Comparison of ENCODE assay signal across 8 cellular contexts in genomic region chr9:93574900-93575705, GRCh38. TPM values are rescaled to one million over a fixed set of nuclear protein-coding genes. Genes with fewer than 3 reads are reported as not detected.
DNase-seq lines count a peak whose midpoint lies in the region; FAIRE-seq and TF ChIP-seq lines count a peak whose summit lies in the region.

No MANE protein-coding gene starts in this region.

- dilution Hi-C loops in endothelial cell of umbilical vein (cut with MboI; ENCODE audit: extremely low pct_ligation_motif_present, low sequenced_read_pairs), result no loop called here

- no peak for TF ChIP-seq POLR2A in endothelial cell of umbilical vein (IDR thresholded peaks at IDR 0.05; ENCODE audit: low read depth, low read length)

- H3K27me3 ChIP-seq in OCI-LY3 (ENCODE audit: low read depth, low read length) (no peaks in the 10 kb centered on the region), endothelial cell of umbilical vein (ENCODE audit: control insufficient read depth in 2 of 2, insufficient read depth in 2 of 2, low read length in 2 of 2) (no peaks in the 10 kb centered on the region)

- H3K36me3 Mint-ChIP-seq in CD14-positive monocyte, result peaks cover 5 to 15% of the 10 kb centered on the region in 2 donors
- H3K36me3 Mint-ChIP-seq in nephron progenitor cell (ENCODE audit: low read depth), result peaks cover 14% of the 10 kb centered on the region

- H3K9me1 ChIP-seq in endothelial cell of umbilical vein (replicated peaks; ENCODE audit: control insufficient read depth, extremely low read depth, insufficient read depth, low read length), result no peaks in the 10 kb centered on the region

- no peak for TF ChIP-seq CTCF in CD14-positive monocyte (IDR thresholded peaks at IDR 0.05)
- TF ChIP-seq CTCF in OCI-LY3 (IDR thresholded peaks at IDR 0.05; ENCODE audit: low read depth, low read length), result no peak
- no peak for TF ChIP-seq CTCF in endothelial cell of umbilical vein (IDR thresholded peaks at IDR 0.05; ENCODE audit: extremely low read depth in 1 of 2, insufficient read depth in 1 of 2, low read depth in 1 of 2, low read length in 2 of 2)
- no peak for TF ChIP-seq CTCF in nephron progenitor cell (IDR thresholded peaks at IDR 0.05)

- H3K36me3 ChIP-seq in OCI-LY3 (replicated peaks; ENCODE audit: low read depth, low read length) (peaks cover 12% of the 10 kb centered on the region), endothelial cell of umbilical vein (ENCODE audit: control insufficient read depth in 2 of 2, extremely low read depth in 1 of 2, insufficient read depth in 2 of 2, low read length in 2 of 2) (no peaks in the 10 kb centered on the region)

- H3K4me3 Mint-ChIP-seq in CD14-positive monocyte, result peak overlapping the region; percentile 94 to 97
- H3K4me3 Mint-ChIP-seq in nephron progenitor cell, result peak overlapping the region; percentile 91

- peaks cover 40% of the 10 kb centered on the region for H3K79me2 ChIP-seq in OCI-LY3 (ENCODE audit: low read length)
- H3K79me2 ChIP-seq in endothelial cell of umbilical vein (ENCODE audit: control insufficient read depth, insufficient read depth, low read length), result peaks cover 15% of the 10 kb centered on the region

- H3K9me3 Mint-ChIP-seq in CD14-positive monocyte, result peaks cover 2 to 9% (median 7%) of the 10 kb centered on the region in 7 donors
- H3K9me3 Mint-ChIP-seq in nephron progenitor cell, result peaks cover 19% of the 10 kb centered on the region

- H3K9me3 ChIP-seq in OCI-LY3 (ENCODE audit: insufficient read depth, low read length) (0 out of 2 replicates have a peak, but pooled peaks cover 3% of the 10 kb centered on the region), endothelial cell of umbilical vein (replicated peaks; ENCODE audit: control insufficient read depth, insufficient read depth, low read length) (no peaks in the 10 kb centered on the region)

- H3K4me1 ChIP-seq in OCI-LY3 (ENCODE audit: low read length), result peaks cover 15% of the 10 kb centered on the region
- H3K4me1 ChIP-seq in endothelial cell of umbilical vein (ENCODE audit: control insufficient read depth, extremely low read depth, insufficient read depth, low read length), result peaks cover 7% of the 10 kb centered on the region

- peaks cover 0 to 1% (median 0%) of the 10 kb centered on the region in 3 donors for H3K27me3 Mint-ChIP-seq in CD14-positive monocyte (ENCODE audit: low read depth in 3 of 3)
- peaks cover 6% of the 10 kb centered on the region for H3K27me3 Mint-ChIP-seq in nephron progenitor cell (ENCODE audit: low read depth, poor library complexity)

- no peak overlapping the region for H2AFZ ChIP-seq in OCI-LY3 (ENCODE audit: low read depth, low read length)
- H2AFZ ChIP-seq in endothelial cell of umbilical vein (ENCODE audit: low read depth, low read length), result peak overlapping the region; percentile 51

- CTCF ChIA-PET in endothelial cell of umbilical vein (lab: Charles Lee), result interaction anchor here (2.4 kb wide), 1 partner anchor 9 kb away, joined by 25 read pairs; no protein-coding TSS in a partner anchor

- H3K4me1 Mint-ChIP-seq in CD14-positive monocyte, result peaks cover 49% of the 10 kb centered on the region
- peaks cover 37% of the 10 kb centered on the region for H3K4me1 Mint-ChIP-seq in nephron progenitor cell

- POLR2A ChIA-PET in endothelial cell of umbilical vein (lab: Charles Lee), result interaction anchor here (1.5 kb wide), 1 partner anchor 9 kb away, joined by 7 read pairs; no protein-coding TSS in a partner anchor

- FAIRE-seq in endothelial cell of umbilical vein (lab: Jason Lieb, UNC) (no peak), HTR-8/SVneo (lab: Jason Lieb, UNC) (no peak)

- H3K27ac ChIP-seq in OCI-LY3 (ENCODE audit: low read length) (peak overlapping the region; percentile 69), endothelial cell of umbilical vein (ENCODE audit: insufficient read depth, low read depth, low read length) (peak overlapping the region; percentile 22)

- H3K27ac Mint-ChIP-seq in CD14-positive monocyte (peak overlapping the region; percentile 87 to 96 (median 92)), nephron progenitor cell (no peak overlapping the region)

- intact Hi-C loops in CD14-positive monocyte (cut with micrococcal nuclease), result loop anchor here in 1 of 2 donors (5.0 kb wide), 1 partner anchor 123 kb away; the partner anchor contains the start of genes FAM120A and FAM120AOS
- intact Hi-C loops in endothelial cell of umbilical vein (cut with micrococcal nuclease), result loop anchor here (2.0 kb wide), 1 partner anchor 122 kb away; the partner anchor contains the start of gene FAM120AOS

- DNase-seq in CD14-positive monocyte (ENCODE audit: low spot score) (no peak), endothelial cell of umbilical vein (ENCODE audit: low read depth, low spot score) (no peak), nephron progenitor cell (no peak), T1000 (lab: John Stamatoyannopoulos, UW) (no peak), COR-L47 (lab: John Stamatoyannopoulos, UW) (no peak), HTR-8/SVneo (ENCODE audit: insufficient read length, low spot score) (no peak)
- DNase-seq in stimulated activated CD4-positive, alpha-beta T cell treated with anti-CD3 and anti-CD28 coated beads, Interleukin-12 subunit alpha, Interleukin-12 subunit beta, amount 100 ng/mL, for 4 hours, result no peak

- BruUV-seq in endothelial cell of umbilical vein (replicated peaks; lab: Mats Ljungman, UMichigan), result TSS peak; percentile 22

- H3K4me3 ChIP-seq in OCI-LY3 (ENCODE audit: low read length) (peak overlapping the region; percentile 97), endothelial cell of umbilical vein (replicated peaks in 1 of 3; ENCODE audit: insufficient read depth in 1 of 3, low read depth in 1 of 3, low read length in 3 of 3) (peak overlapping the region; percentile 62 to 83 (median 70))

- H3K4me2 ChIP-seq in OCI-LY3 (ENCODE audit: low read length), result peak overlapping the region; percentile 88
- peak overlapping the region; percentile 83 for H3K4me2 ChIP-seq in endothelial cell of umbilical vein (ENCODE audit: insufficient read depth, low read length)

- H3K9ac ChIP-seq in OCI-LY3 (ENCODE audit: low read length) (peak overlapping the region; percentile 98), endothelial cell of umbilical vein (replicated peaks; ENCODE audit: extremely low read depth, insufficient read depth, low read length) (peak overlapping the region; percentile 64)

- no peaks in the 10 kb centered on the region for H4K20me1 ChIP-seq in OCI-LY3 (ENCODE audit: insufficient read depth, low read length)
- no peaks in the 10 kb centered on the region for H4K20me1 ChIP-seq in endothelial cell of umbilical vein (replicated peaks; ENCODE audit: control insufficient read depth, extremely low read depth, insufficient read depth, low read length)

TF ChIP-seq in endothelial cell of umbilical vein, 7 proteins besides CTCF, POLR2A, EP300 and RAD21:
- TF ChIP-seq JUN (IDR thresholded peaks at IDR 0.05; ENCODE audit: borderline replicate concordance, insufficient read depth, insufficient read length, low read depth), result no peak
- TF ChIP-seq MAX (IDR thresholded peaks at IDR 0.05; ENCODE audit: insufficient read depth, insufficient read length), result no peak
- TF ChIP-seq MYC (IDR thresholded peaks at IDR 0.05; ENCODE audit: low read depth, low read length), result no peak
- TF ChIP-seq EZH2 (IDR thresholded peaks at IDR 0.05; ENCODE audit: borderline replicate concordance, low read depth, low read length, severe bottlenecking), result no peak
- no peak for TF ChIP-seq POLR2AphosphoS5 (IDR thresholded peaks at IDR 0.05; ENCODE audit: insufficient read depth, low read depth, low read length)
- TF ChIP-seq GATA2 (IDR thresholded peaks at IDR 0.05; ENCODE audit: insufficient read depth, insufficient read length, low read depth, low read length), result no peak
- no peak for TF ChIP-seq FOS (IDR thresholded peaks at IDR 0.05; ENCODE audit: borderline replicate concordance, insufficient read depth, low read length)

RNA-seq across cellular contexts. Expression of gene PHF2, which starts 1.3 kb away (rescaled TPM):
- polyA plus RNA-seq in CD14-positive monocyte, result under 1 TPM; 0.40 to 0.97 TPM
- total RNA-seq in endothelial cell of umbilical vein, result 21.5 and 22.5 TPM in 2 replicates
- polyA plus RNA-seq in endothelial cell of umbilical vein, result 8.8 and 9.8 TPM in 2 replicates
- 10.0 and 11.0 TPM in 2 replicates for polyA plus RNA-seq in endothelial cell of umbilical vein (2011; cell fraction: cytosol; rRNA removed)
- polyA plus RNA-seq in endothelial cell of umbilical vein (2011; cell fraction: nucleus; rRNA removed), result 19.3 and 19.7 TPM in 2 replicates
- polyA plus RNA-seq in endothelial cell of umbilical vein (2012), result 11.5 and 13.3 TPM in 2 replicates
- 9.1 and 9.7 TPM in 2 replicates for polyA minus RNA-seq in endothelial cell of umbilical vein
- 3.9 TPM for polyA minus RNA-seq in endothelial cell of umbilical vein (2011; cell fraction: cytosol; rRNA and poly(A)+ RNA removed)
- 6.7 and 8.4 TPM in 2 replicates for polyA minus RNA-seq in endothelial cell of umbilical vein (2011; cell fraction: nucleus; rRNA and poly(A)+ RNA removed)
